ENCODE assay signal across 30 cellular contexts in genomic region chr18:13181765-13182164, GRCh38. TPM values are rescaled to one million over a fixed set of nuclear protein-coding genes. Genes with fewer than 3 reads are reported as not detected.
"Had no signal": no experiment of that assay in that cellular context is flagged by ENCODE, and none has a peak within 500 bp of the region (broad histone marks: within the 10 kb centered on the region; RNA-seq: fewer than 3 reads in every experiment).

No MANE protein-coding gene starts in this region.

- H3K36me3 ChIP-seq: brain microvascular endothelial cell, esophagus squamous epithelium had no signal

- ATAC-seq: activated CD8-positive, alpha-beta T cell treated with anti-CD3 and anti-CD28 coated beads for 36 hours; activated T-cell treated with anti-CD3 and anti-CD28 coated beads, Interleukin-2, amount 50 U/mL, for 4 hours; activated T-helper 17 cell treated with anti-CD3 and anti-CD28 coated beads, Interleukin-2, amount 50 U/mL, for 72 hours; effector memory CD8-positive, alpha-beta T cell had no signal

- H3K27me3 ChIP-seq: brain microvascular endothelial cell, esophagus squamous epithelium had no signal

- H3K27ac ChIP-seq: brain microvascular endothelial cell, epithelial cell of prostate, esophagus squamous epithelium had no signal

- H3K4me3 ChIP-seq: esophagus squamous epithelium had no signal

- H3K9me3 ChIP-seq: esophagus squamous epithelium had no signal

- FAIRE-seq: astrocyte, colon, endometrium, endothelial cell of umbilical vein had no signal

- H3K4me1 ChIP-seq: esophagus squamous epithelium had no signal

- DNase-seq: activated CD4-positive, alpha-beta T cell treated with anti-CD3 and anti-CD28 coated beads for 1 hour; activated CD4-positive, alpha-beta T cell treated with anti-CD3 and anti-CD28 coated beads for 4 hours; activated CD4-positive, alpha-beta T cell treated with anti-CD3 and anti-CD28 coated beads, Interleukin-2, amount 10 ng/mL, durations not matched to agents 7 days and 5 days; activated CD4-positive, alpha-beta T cell treated with anti-CD3 and anti-CD28 coated beads, Interleukin-2, amount 50 U/mL, for 48 hours; activated CD8-positive, alpha-beta memory T cell treated with anti-CD3 and anti-CD28 coated beads for 24 hours; activated CD8-positive, alpha-beta T cell treated with anti-CD3 and anti-CD28 coated beads for 36 hours; activated effector memory CD4-positive, alpha-beta T cell treated with Interleukin-2 at 50 U/mL for 16 hours; activated gamma-delta T cell treated with Interleukin-2 at 50 U/mL for 16 hours; activated naive CD4-positive, alpha-beta T cell treated with anti-CD3 and anti-CD28 coated beads, Interleukin-2, amount 50 U/mL, for 16 hours; activated naive CD4-positive, alpha-beta T cell treated with Interleukin-2 at 50 U/mL for 16 hours; activated T-cell treated with anti-CD3 and anti-CD28 coated beads, Interleukin-2, amount 50 U/mL, for 4 hours; amniotic stem cell; anterior cingulate cortex; brain microvascular endothelial cell; caudate nucleus; cortex of kidney; dermis blood vessel endothelial cell; effector CD4-positive, alpha-beta T cell; effector memory CD8-positive, alpha-beta T cell; esophagus squamous epithelium; foreskin melanocyte; head of caudate nucleus; T-helper 2 cell had no signal

RNA-seq across cellular contexts. Expression of gene LDLRAD4, which starts 36.8 kb away (rescaled TPM):
- total RNA-seq: fibroblast of lung had no signal
- polyA plus RNA-seq: fibroblast of lung had no signal
